In genomic region chr14:21087294-21088091, GRCh38 we compare ENCODE assay signal across 9 cellular contexts. TPM values are rescaled to one million over a fixed set of nuclear protein-coding genes. Genes with fewer than 3 reads are reported as not detected.
DNase-seq lines count a peak whose midpoint lies in the region; ATAC-seq and TF ChIP-seq lines count a peak whose summit lies in the region.
"Had no signal": no experiment of that assay in that cellular context is flagged by ENCODE, and none has a peak within 500 bp of the region (broad histone marks: within the 10 kb centered on the region; RNA-seq: fewer than 3 reads in every experiment).

No MANE protein-coding gene starts in this region.

- H3K4me1 ChIP-seq in trophoblast cell (ENCODE audit: control insufficient read depth in 1 of 2, insufficient read depth in 2 of 2, low read length in 2 of 2) (no peaks in the 10 kb centered on the region), uterus (no peaks in the 10 kb centered on the region)

- H3K9ac ChIP-seq in trophoblast cell (ENCODE audit: low read length): no peak overlapping the region

- H3K9me3 Mint-ChIP-seq in activated naive CD4-positive, alpha-beta T cell treated with anti-CD3 and anti-CD28 coated beads for 36 hours: no peaks in the 10 kb centered on the region

- H3K79me2 ChIP-seq in trophoblast cell (ENCODE audit: control insufficient read depth, insufficient read depth, low read length, poor library complexity): no peaks in the 10 kb centered on the region

- no peak overlapping the region for H2BK12ac ChIP-seq in trophoblast cell (ENCODE audit: low read length)

- H3K4me3 ChIP-seq in trophoblast cell (ENCODE audit: low read depth, low read length) (no peak overlapping the region), uterus (no peak overlapping the region)

- H3K79me1 ChIP-seq in trophoblast cell (ENCODE audit: low read length): no peaks in the 10 kb centered on the region

- no peak overlapping the region for H3K27ac Mint-ChIP-seq in activated naive CD4-positive, alpha-beta T cell treated with anti-CD3 and anti-CD28 coated beads for 36 hours

- no peak overlapping the region for H3K4me2 ChIP-seq in trophoblast cell (ENCODE audit: low read length)

- H2AFZ ChIP-seq in trophoblast cell (ENCODE audit: insufficient read depth, low read length, poor library complexity): no peak overlapping the region

- no peak overlapping the region for H2BK5ac ChIP-seq in trophoblast cell (ENCODE audit: low read depth, low read length, poor library complexity)

- peaks cover 58 to 83% of the 10 kb centered on the region in 2 experiments for H3K36me3 ChIP-seq in trophoblast cell (ENCODE audit: control insufficient read depth in 1 of 2, insufficient read depth in 2 of 2, low read length in 2 of 2)
- no peaks in the 10 kb centered on the region for H3K36me3 ChIP-seq in uterus

- no peaks in the 10 kb centered on the region for H3K27me3 Mint-ChIP-seq in activated naive CD4-positive, alpha-beta T cell treated with anti-CD3 and anti-CD28 coated beads for 36 hours (ENCODE audit: low read depth)

- no peaks in the 10 kb centered on the region for H3K9me3 ChIP-seq in trophoblast cell (ENCODE audit: insufficient read depth, low read depth, low read length)
- H3K9me3 ChIP-seq in uterus: no peaks in the 10 kb centered on the region

- peaks cover 14% of the 10 kb centered on the region for H3K4me1 Mint-ChIP-seq in activated naive CD4-positive, alpha-beta T cell treated with anti-CD3 and anti-CD28 coated beads for 36 hours (ENCODE audit: low read depth)

- H4K8ac ChIP-seq in trophoblast cell (ENCODE audit: low read depth, low read length): no peak overlapping the region

- no peak for TF ChIP-seq POLR2A in uterus (IDR thresholded peaks at IDR 0.05)

- H4K12ac ChIP-seq in trophoblast cell (ENCODE audit: low read depth, low read length): no peak overlapping the region

- H3K4ac ChIP-seq in trophoblast cell (ENCODE audit: low read depth, low read length): no peak overlapping the region

- H3K14ac ChIP-seq in trophoblast cell (ENCODE audit: low read length): no peak overlapping the region

- peak; percentile 53 for ATAC-seq in HG02759 (IDR thresholded peaks at IDR 0.05; ENCODE audit: unreplicated experiment)

- no peak overlapping the region for H3K27ac ChIP-seq in trophoblast cell (ENCODE audit: low read depth, low read length)
- no peak overlapping the region for H3K27ac ChIP-seq in uterus

- no CpG with 5 or more reads among the region's 19 CpGs for WGBS in trophoblast cell (ENCODE audit: extremely low coverage, insufficient coverage, insufficient read length)

- no peak overlapping the region for H3K23ac ChIP-seq in trophoblast cell (ENCODE audit: low read length)

- H3K36me3 Mint-ChIP-seq in activated naive CD4-positive, alpha-beta T cell treated with anti-CD3 and anti-CD28 coated beads for 36 hours (ENCODE audit: low read depth): no peaks in the 10 kb centered on the region

- no peak overlapping the region for H3K18ac ChIP-seq in trophoblast cell (ENCODE audit: low read length)

- CTCF ChIA-PET in activated naive CD4-positive, alpha-beta T cell treated with anti-CD3 and anti-CD28 coated beads for 36 hours (lab: Charles Lee): interaction anchor here (0.6 to 8.6 kb wide), 14 partner anchors 9 to 115 kb away, joined by 3 to 111 read pairs (median 4); partner anchors contain the start of genes ARHGEF40 and TMEM253

- H3K27me3 ChIP-seq in trophoblast cell (ENCODE audit: insufficient read depth, low read length): no peaks in the 10 kb centered on the region
- no peaks in the 10 kb centered on the region for H3K27me3 ChIP-seq in uterus

- DNase-seq in EL: peak; percentile 91
- peak; percentile 48 for DNase-seq in NCI-H524 treated with DMSO at 0.1 percent for 48 hours (lab: John Stamatoyannopoulos, UW)
- DNase-seq in activated naive CD4-positive, alpha-beta T cell treated with anti-CD3 and anti-CD28 coated beads for 36 hours: peak; percentile 56
- DNase-seq in globus pallidus (ENCODE audit: low spot score): peak; percentile 49
- DNase-seq in trophoblast cell: peak; percentile 22 to 38
- no peak for DNase-seq in uterus
- no peak for DNase-seq in OCI-M1 (lab: John Stamatoyannopoulos, UW)

- H2BK120ac ChIP-seq in trophoblast cell (ENCODE audit: insufficient read depth, low read length, poor library complexity): no peak overlapping the region

- intact Hi-C loops in activated naive CD4-positive, alpha-beta T cell treated with anti-CD3 and anti-CD28 coated beads for 36 hours (cut with micrococcal nuclease): loop anchor here (1.0 kb wide), 1 partner anchor 17 kb away; no protein-coding TSS in a partner anchor
- intact Hi-C loops in uterus (cut with DNase I; ENCODE audit: low total_unique reads): no loop called here

- H3K4me3 Mint-ChIP-seq in activated naive CD4-positive, alpha-beta T cell treated with anti-CD3 and anti-CD28 coated beads for 36 hours: no peak overlapping the region

- no peak for TF ChIP-seq CTCF in uterus (IDR thresholded peaks at IDR 0.05)

- no peak overlapping the region for H2AK5ac ChIP-seq in trophoblast cell (ENCODE audit: low read length)

- H4K91ac ChIP-seq in trophoblast cell (ENCODE audit: low read depth, low read length): no peak overlapping the region

RNA-seq across cellular contexts. Expression of gene ZNF219, which starts 11.0 kb away (rescaled TPM):
- 1 to 10 TPM; 8.3 to 9.2 TPM for total RNA-seq in activated naive CD4-positive, alpha-beta T cell treated with anti-CD3 and anti-CD28 coated beads for 36 hours
- polyA plus RNA-seq in trophoblast cell (2013): 11.7 and 12.0 TPM in 2 replicates
- 10 to 100 TPM in 3 of 4 donors, 1 to 10 TPM in 1; 7.4 to 56.8 (median 15.9) TPM for total RNA-seq in uterus

RNA-seq across cellular contexts. Expression of gene TMEM253, which starts 13.4 kb away (rescaled TPM):
- total RNA-seq in activated naive CD4-positive, alpha-beta T cell treated with anti-CD3 and anti-CD28 coated beads for 36 hours: not detected
- polyA plus RNA-seq in trophoblast cell (2013): 0.54 and 0.62 TPM in 2 replicates
- total RNA-seq in uterus: under 1 TPM in 1 of 4 donors, not detected in 3; 0.85 TPM

RNA-seq across cellular contexts. Expression of gene ARHGEF40, which starts 17.4 kb away (rescaled TPM):
- total RNA-seq in activated naive CD4-positive, alpha-beta T cell treated with anti-CD3 and anti-CD28 coated beads for 36 hours: not detected
- 26.0 and 26.5 TPM in 2 replicates for polyA plus RNA-seq in trophoblast cell (2013)
- total RNA-seq in uterus: 100 to 1,000 TPM in 2 of 4 donors, 10 to 100 TPM in 2; 25.3 to 103 (median 66.9) TPM

RNA-seq across cellular contexts. Expression of gene RNASE8, which starts 29.9 kb away (rescaled TPM):
- total RNA-seq in activated naive CD4-positive, alpha-beta T cell treated with anti-CD3 and anti-CD28 coated beads for 36 hours: not detected
- polyA plus RNA-seq in trophoblast cell (2013): not detected in 2 replicates
- not detected for total RNA-seq in uterus
- total RNA-seq: SK-MEL-5 had no signal

RNA-seq across cellular contexts. Expression of gene RNASE7, which starts 45.3 kb away (rescaled TPM):
- total RNA-seq in activated naive CD4-positive, alpha-beta T cell treated with anti-CD3 and anti-CD28 coated beads for 36 hours: not detected
- 0.38 and 0.49 TPM in 2 replicates for polyA plus RNA-seq in trophoblast cell (2013)
- total RNA-seq in uterus: not detected
- total RNA-seq: SK-MEL-5 had no signal

Comparison
In these comparisons a context has a peak if more than half of its experiments do, and no peak if none do; other contexts are left out.
1. DNase-seq: peak in EL (single experiment), NCI-H524 treated with DMSO at 0.1 percent for 48 hours (single experiment), activated naive CD4-positive, alpha-beta T cell treated with anti-CD3 and anti-CD28 coated beads for 36 hours (single experiment), globus pallidus (single experiment) and trophoblast cell (2 of 2); none in uterus (0 of 2) and OCI-M1 (single experiment).
2. RNA of gene ARHGEF40, which starts 17.4 kb away (total RNA-seq): 25.3 to 103 TPM in uterus; not detected in activated naive CD4-positive, alpha-beta T cell treated with anti-CD3 and anti-CD28 coated beads for 36 hours; every median in the first group is over 10 times any median in the second.